In the genomic region with DNA sequence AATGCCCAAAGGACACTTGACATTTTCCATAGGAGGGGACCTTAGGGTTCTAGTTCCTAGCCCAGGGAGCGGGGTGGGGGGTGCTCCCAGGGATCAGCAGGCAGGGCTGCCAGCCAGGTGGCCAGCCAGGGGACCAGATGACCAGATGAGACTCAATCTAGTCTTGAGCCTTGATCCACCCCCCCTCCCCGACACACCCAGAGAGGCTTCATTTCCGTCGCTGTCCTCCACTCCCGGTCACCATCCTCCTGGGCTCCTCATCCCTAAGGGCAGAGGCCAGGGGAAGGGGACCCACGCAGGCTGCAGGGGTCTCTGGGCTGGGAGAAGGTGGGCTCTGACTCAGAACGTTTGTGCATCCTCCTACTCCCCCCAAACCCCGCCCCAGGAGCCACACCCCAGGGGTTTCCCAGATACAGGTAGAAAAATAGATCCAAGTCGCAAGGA, we compare ENCODE assay signal across 1 cellular context.
TF ChIP-seq lines count a peak whose summit lies in the region.

No MANE protein-coding gene starts in this region.

TF ChIP-seq in WTC11, 78 proteins besides CTCF, POLR2A, EP300 and RAD21 (continued from another document):
- TF ChIP-seq TEAD4 (CRISPR knock-in tag; IDR thresholded peaks at IDR 0.05) (no peak), ZNF532 (CRISPR knock-in tag; IDR thresholded peaks at IDR 0.05; ENCODE audit: borderline replicate concordance) (no peak), FOXP1 (CRISPR knock-in tag; IDR thresholded peaks at IDR 0.05; ENCODE audit: borderline replicate concordance) (no peak), TEAD1 (CRISPR knock-in tag; IDR thresholded peaks at IDR 0.05) (no peak), USF1 (CRISPR knock-in tag; IDR thresholded peaks at IDR 0.05) (no peak), TCF7 (CRISPR knock-in tag; IDR thresholded peaks at IDR 0.05; ENCODE audit: low read depth) (no peak), SMAD4 (CRISPR knock-in tag; IDR thresholded peaks at IDR 0.05) (no peak), ZNF416 (CRISPR knock-in tag; IDR thresholded peaks at IDR 0.05) (no peak), ATF1 (CRISPR knock-in tag; IDR thresholded peaks at IDR 0.05) (no peak), ZNF396 (CRISPR knock-in tag; IDR thresholded peaks at IDR 0.05; ENCODE audit: borderline replicate concordance) (no peak), E2F4 (CRISPR knock-in tag; IDR thresholded peaks at IDR 0.05; ENCODE audit: borderline replicate concordance, low read depth) (no peak), RORB (CRISPR knock-in tag; IDR thresholded peaks at IDR 0.05) (no peak), ZNF263 (CRISPR knock-in tag; IDR thresholded peaks at IDR 0.05; ENCODE audit: low read depth) (no peak), CBFB (CRISPR knock-in tag; IDR thresholded peaks at IDR 0.05; ENCODE audit: low read depth) (no peak), CREB1 (CRISPR knock-in tag; IDR thresholded peaks at IDR 0.05) (no peak)
